17 cellular contexts compared by ENCODE assay signal in the genomic region with DNA sequence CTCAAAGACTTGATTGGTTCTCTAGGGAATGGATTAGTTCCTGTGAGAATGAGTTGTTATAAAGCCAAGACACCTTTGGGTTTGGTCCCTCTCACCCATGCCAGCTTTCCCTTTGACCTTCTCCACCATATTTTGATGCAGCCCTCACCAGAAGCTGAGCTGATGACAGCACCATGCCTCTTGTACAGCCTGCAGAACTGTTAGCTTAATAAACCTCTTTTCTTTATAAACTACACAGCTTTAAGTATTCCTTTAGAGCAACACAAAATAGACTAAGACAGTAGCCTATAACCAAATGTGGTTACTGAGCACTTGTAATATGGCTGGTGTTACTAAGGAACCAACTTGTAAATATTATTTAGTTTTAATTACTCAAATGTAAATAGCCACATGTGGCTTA. TPM values are rescaled to one million over a fixed set of nuclear protein-coding genes. Genes with fewer than 3 reads are reported as not detected.
DNase-seq lines count a peak whose midpoint lies in the region; FAIRE-seq and TF ChIP-seq lines count a peak whose summit lies in the region.
"Had no signal": no experiment of that assay in that cellular context is flagged by ENCODE, and none has a peak within 500 bp of the region (broad histone marks: within the 10 kb centered on the region; RNA-seq: fewer than 3 reads in every experiment).

No MANE protein-coding gene starts in this region.

- H3K9me3 ChIP-seq in WERI-Rb-1 (ENCODE audit: severe bottlenecking): no peaks in the 10 kb centered on the region

- peaks cover 15% of the 10 kb centered on the region for H3K36me3 Mint-ChIP-seq in progenitor cell of endocrine pancreas (ENCODE audit: insufficient read depth)
- H3K36me3 Mint-ChIP-seq: CD8-positive, alpha-beta T cell had no signal

- FAIRE-seq in bronchial epithelial cell (lab: Jason Lieb, UNC): peak; percentile 50
- FAIRE-seq: GM12891, H54 had no signal

- TF ChIP-seq CTCF in HL-60 (IDR thresholded peaks at IDR 0.05; ENCODE audit: insufficient read depth, low read length) (no peak), bronchial epithelial cell (IDR thresholded peaks at IDR 0.05; ENCODE audit: insufficient read depth, low read length, severe bottlenecking) (no peak), progenitor cell of endocrine pancreas (IDR thresholded peaks at IDR 0.05; ENCODE audit: unreplicated experiment) (no peak), WERI-Rb-1 (IDR thresholded peaks at IDR 0.05; ENCODE audit: low read depth, low read length) (no peak)

- H3K36me3 ChIP-seq in bronchial epithelial cell (ENCODE audit: control insufficient read depth, insufficient read depth, low read length) (peaks cover 1% of the 10 kb centered on the region), WERI-Rb-1 (no peaks in the 10 kb centered on the region)
- H3K36me3 ChIP-seq: HAP-1 had no signal

- H3K9me3 Mint-ChIP-seq in progenitor cell of endocrine pancreas (ENCODE audit: low read depth): no peaks in the 10 kb centered on the region
- H3K9me3 Mint-ChIP-seq: CD8-positive, alpha-beta T cell; HFFc6 had no signal

- no peak overlapping the region for H3K4me3 ChIP-seq in HL-60 (replicated peaks; ENCODE audit: insufficient read depth, low read length)
- H3K4me3 ChIP-seq in bronchial epithelial cell (ENCODE audit: low read depth, low read length): no peak overlapping the region
- no peak overlapping the region for H3K4me3 ChIP-seq in WERI-Rb-1 (ENCODE audit: low read depth, low read length)
- H3K4me3 ChIP-seq: HAP-1 had no signal

- no peak overlapping the region for H3K4me3 Mint-ChIP-seq in progenitor cell of endocrine pancreas (ENCODE audit: low read depth)
- H3K4me3 Mint-ChIP-seq: CD4-positive, CD25-positive, alpha-beta regulatory T cell; CD8-positive, alpha-beta T cell; HFFc6 had no signal

- H3K27ac ChIP-seq in HL-60 (replicated peaks) (peak overlapping the region; percentile 88), WERI-Rb-1 (no peak overlapping the region)

- no peaks in the 10 kb centered on the region for H3K27me3 Mint-ChIP-seq in progenitor cell of endocrine pancreas
- H3K27me3 Mint-ChIP-seq: CD4-positive, CD25-positive, alpha-beta regulatory T cell had no signal

- no peaks in the 10 kb centered on the region for H3K27me3 ChIP-seq in HL-60 (ENCODE audit: insufficient read depth, poor library complexity, severe bottlenecking)
- no peaks in the 10 kb centered on the region for H3K27me3 ChIP-seq in bronchial epithelial cell (ENCODE audit: control insufficient read depth, insufficient read depth, low read length)
- H3K27me3 ChIP-seq in WERI-Rb-1 (ENCODE audit: insufficient read depth, low read depth, severe bottlenecking): no peaks in the 10 kb centered on the region

- peak overlapping the region; percentile 67 for H3K27ac Mint-ChIP-seq in progenitor cell of endocrine pancreas
- H3K27ac Mint-ChIP-seq: CD4-positive, CD25-positive, alpha-beta regulatory T cell; CD8-positive, alpha-beta T cell; HFFc6 had no signal

- DNase-seq in HL-60 (ENCODE audit: low read depth in 1 of 2, low spot score in 1 of 2): no peak
- DNase-seq in bronchial epithelial cell (ENCODE audit: low read depth): no peak
- no peak for DNase-seq in progenitor cell of endocrine pancreas (ENCODE audit: low spot score, unreplicated experiment)
- DNase-seq in DMS 273 treated with DMSO at 0.1 percent for 48 hours (lab: John Stamatoyannopoulos, UW): no peak
- DNase-seq in MV-4-11 (lab: John Stamatoyannopoulos, UW): no peak
- no peak for DNase-seq in WERI-Rb-1
- DNase-seq: C1 segment of cervical spinal cord; CD4-positive, CD25-positive, alpha-beta regulatory T cell; CD8-positive, alpha-beta T cell; DMS53; DMS79 treated with DMSO at 0.1 percent for 48 hours; GF-D8; GOT3; HFFc6 had no signal

- H3K4me1 Mint-ChIP-seq in progenitor cell of endocrine pancreas (ENCODE audit: low read depth): peaks cover 9% of the 10 kb centered on the region
- H3K4me1 Mint-ChIP-seq: CD4-positive, CD25-positive, alpha-beta regulatory T cell had no signal

RNA-seq across cellular contexts. Expression of a gene that starts 55.1 kb away (rescaled TPM):
- total RNA-seq in bronchial epithelial cell (37.4 and 51.0 TPM in 2 replicates), progenitor cell of endocrine pancreas (150 and 155 TPM in 2 replicates)
